In the genomic region with DNA sequence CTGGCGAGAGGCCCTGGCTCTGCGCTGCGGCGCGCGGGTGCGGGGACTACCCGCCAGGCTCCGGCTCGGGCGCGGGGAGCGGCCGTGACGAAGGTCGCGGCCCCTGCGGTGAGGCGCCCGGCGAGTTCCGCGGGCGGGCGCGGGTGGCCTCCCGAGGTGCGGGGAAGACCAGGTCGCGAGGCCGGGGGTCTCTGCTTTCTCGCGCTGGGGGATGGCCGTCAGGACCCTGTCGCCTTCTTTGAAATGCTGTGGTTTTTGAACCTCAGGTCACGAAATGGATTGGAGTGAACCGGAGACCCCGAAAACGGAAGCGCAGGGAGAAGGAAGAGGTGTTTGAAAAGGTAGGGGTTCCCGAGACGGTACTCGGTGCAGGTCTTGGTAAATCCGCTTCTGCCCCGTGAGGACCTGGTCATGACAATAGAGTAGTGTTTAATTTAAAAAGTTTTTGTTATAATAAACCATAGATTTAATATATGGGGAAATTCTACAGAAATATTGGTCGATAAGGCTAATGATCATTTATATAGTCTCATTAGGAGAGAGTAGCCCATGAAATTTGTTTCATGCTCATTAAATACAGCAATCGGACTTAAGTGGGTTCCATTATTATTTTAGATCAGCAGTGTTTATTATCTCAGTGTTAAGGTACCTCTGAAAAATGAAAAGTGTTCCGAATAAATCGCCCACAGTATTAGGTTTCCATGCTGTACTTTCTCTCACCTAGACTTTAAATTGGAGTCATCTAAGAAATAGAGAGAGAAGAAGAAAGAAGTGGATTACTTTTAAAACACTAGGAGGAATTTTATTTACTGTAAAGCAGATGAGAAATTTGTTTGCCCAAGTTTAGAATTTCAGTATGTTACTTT, we compare ENCODE assay signal across 9 cellular contexts.
A peak's percentile ranks its signal among the peaks of the same experiment; 100 is the strongest.
DNase-seq lines count a peak whose midpoint lies in the region; ATAC-seq, FAIRE-seq and TF ChIP-seq lines count a peak whose summit lies in the region.
"Had no signal": no experiment of that assay in that cellular context is flagged by ENCODE, and none has a peak within 500 bp of the region (broad histone marks: within the 10 kb centered on the region; RNA-seq: fewer than 3 reads in every experiment).

No MANE protein-coding gene starts in this region.

- no peak for TF ChIP-seq EP300 in HepG2 (IDR thresholded peaks at IDR 0.05; ENCODE audit: low read depth in 2 of 2, low read length in 2 of 2)
- no peak for TF ChIP-seq EP300 in HepG2 (CRISPR knock-in tag; IDR thresholded peaks at IDR 0.05; ENCODE audit: borderline replicate concordance)
- no peak for TF ChIP-seq EP300 in transverse colon (IDR thresholded peaks at IDR 0.05; ENCODE audit: low read depth)

- in situ Hi-C loops in astrocyte of the cerebellum (cut with HindIII; ENCODE audit: low sequenced_read_pairs), result no loop called here
- in situ Hi-C loops in HepG2 (cut with HindIII; ENCODE audit: extremely low pct_ligation_motif_present, low pct_unique_long_range_greater_than_20kb), result no loop called here
- in situ Hi-C loops in transverse colon (cut with MboI; ENCODE audit: low pct_ligation_motif_present in 1 of 4, low pct_unique_long_range_greater_than_20kb in 1 of 4, low sequenced_read_pairs in 3 of 4), result no loop called here

- DNase-seq in astrocyte of the cerebellum (ENCODE audit: low read depth) (no peak), HepG2 (ENCODE audit: low spot score) (no peak), transverse colon (no peak), NCI-H1694 (lab: John Stamatoyannopoulos, UW) (no peak), occipital lobe (lab: John Stamatoyannopoulos, UW) (no peak), NCI-H226 (no peak)

- no peak for FAIRE-seq in HepG2 (lab: Jason Lieb, UNC)
- FAIRE-seq: TTC549 had no signal

- intact Hi-C loops in HepG2 (cut with micrococcal nuclease; ENCODE audit: unreplicated experiment), result loop anchor here (5.0 to 10.0 kb wide), 3 partner anchors 33 to 221 kb away; no protein-coding TSS in a partner anchor
- intact Hi-C loops in transverse colon (cut with DNase I; ENCODE audit: low total_unique reads), result no loop called here

- peaks cover 54% of the 10 kb centered on the region for H3K4me1 ChIP-seq in HepG2 (ENCODE audit: insufficient read depth, low read length)
- H3K4me1 ChIP-seq in transverse colon, result peaks cover 0 to 49% (median 18%) of the 10 kb centered on the region in 4 donors

- H3K27ac ChIP-seq in HepG2 (ENCODE audit: extremely low read length, insufficient read depth, low read length) (peak overlapping the region; percentile 95), transverse colon (peak overlapping the region; percentile 94 to 99 (median 96))

- peak overlapping the region; percentile 97 for H3K9ac ChIP-seq in HepG2 (ENCODE audit: insufficient read depth, low read depth, low read length)

- TF ChIP-seq POLR2A in HepG2 (IDR thresholded peaks at IDR 0.05; ENCODE audit: insufficient read depth in 1 of 2, low read depth in 2 of 2, low read length in 2 of 2) (no peak), transverse colon (IDR thresholded peaks at IDR 0.05) (no peak)

- ATAC-seq in HG03196 (IDR thresholded peaks at IDR 0.05; ENCODE audit: unreplicated experiment) (peak; percentile 29), HepG2 (no peak)

- no peaks in the 10 kb centered on the region for H3K9me3 ChIP-seq in HepG2 (ENCODE audit: low read length)
- no peaks in the 10 kb centered on the region for H3K9me3 ChIP-seq in transverse colon

- peaks cover 0 to 8% of the 10 kb centered on the region in 2 experiments; a peak in 3 of 5 replicates for H3K36me3 ChIP-seq in HepG2 (replicated peaks in 1 of 2; ENCODE audit: control insufficient read depth in 1 of 2, insufficient read depth in 2 of 2, low read length in 2 of 2)
- no peaks in the 10 kb centered on the region for H3K36me3 ChIP-seq in transverse colon

- H3K4me3 ChIP-seq in GM12875 (ENCODE audit: low read depth, low read length) (peak overlapping the region; percentile 82), astrocyte of the cerebellum (ENCODE audit: low read depth, low read length) (peak overlapping the region; percentile 75), HepG2 (replicated peaks in 1 of 3; ENCODE audit: insufficient read depth in 1 of 3, low read depth in 2 of 3, low read length in 3 of 3) (peak overlapping the region; percentile 78 to 92 (median 83)), transverse colon (peak overlapping the region; percentile 74 to 84 (median 77))

- H2AFZ ChIP-seq in HepG2 (ENCODE audit: low read length), result no peak overlapping the region

- H3K4me2 ChIP-seq in HepG2 (ENCODE audit: low read depth, low read length), result peak overlapping the region; percentile 95

- TSS peak; percentile 43 for BruUV-seq in HepG2 (replicated peaks; lab: Mats Ljungman, UMichigan)

- CTCF ChIA-PET in HepG2 (lab: Yijun Ruan, JAX; ENCODE audit: low intra/inter-chr PET ratio, low total read pairs), result no interaction called here

- peaks cover 11% of the 10 kb centered on the region for H4K20me1 ChIP-seq in HepG2 (ENCODE audit: insufficient read depth, low read length)

- H3K79me2 ChIP-seq in HepG2 (ENCODE audit: insufficient read depth, low read length), result peaks cover 81% of the 10 kb centered on the region

- POLR2A ChIA-PET in HepG2 (lab: Yijun Ruan, JAX), result interaction anchor here (1.1 to 3.3 kb wide), 6 partner anchors 10 to 59 kb away, joined by 3 to 83 read pairs (median 14); no protein-coding TSS in a partner anchor

- under 1% methylated on average over 17 of the region's 49 CpGs for WGBS in HepG2 (ENCODE audit: low lambda C conversion rate)
- WGBS in transverse colon (ENCODE audit: low coverage in 1 of 2), 2 donors, result 6 to 27% methylated on average over 8 to 31 of the region's 49 CpGs

- no peak for TF ChIP-seq CTCF in GM12875 (IDR thresholded peaks at IDR 0.05; ENCODE audit: borderline replicate concordance, insufficient read depth, low read depth, low read length)
- no peak for TF ChIP-seq CTCF in astrocyte of the cerebellum (IDR thresholded peaks at IDR 0.05; ENCODE audit: low read depth, low read length, missing control alignments)
- TF ChIP-seq CTCF in HepG2 (CRISPR knock-in tag; IDR thresholded peaks at IDR 0.05), result no peak
- TF ChIP-seq CTCF in transverse colon (IDR thresholded peaks at IDR 0.05), result no peak

- peak; percentile 5; the same call in 1 of the 2 replicates for TF ChIP-seq RAD21 in HepG2 (CRISPR knock-in tag; IDR thresholded peaks at IDR 0.05)

- no peaks in the 10 kb centered on the region; a peak in 1 of 5 replicates for H3K27me3 ChIP-seq in HepG2 (ENCODE audit: control insufficient read depth in 1 of 2, insufficient read depth in 2 of 2, low read length in 2 of 2)
- no peaks in the 10 kb centered on the region for H3K27me3 ChIP-seq in transverse colon

TF ChIP-seq in HepG2, 621 proteins besides CTCF, POLR2A, EP300 and RAD21 (continues in another document):
- TF ChIP-seq TSC22D2 (CRISPR knock-in tag; IDR thresholded peaks at IDR 0.05; ENCODE audit: borderline replicate concordance) (no peak), MBNL3 (CRISPR knock-in tag; conservative IDR thresholded peaks at IDR 0.05) (no peak), KDM2A (CRISPR knock-in tag; IDR thresholded peaks at IDR 0.05; ENCODE audit: borderline replicate concordance, low read depth) (no peak), ZNF839 (CRISPR knock-in tag; IDR thresholded peaks at IDR 0.05; ENCODE audit: borderline replicate concordance) (no peak), SMARCE1 (IDR thresholded peaks at IDR 0.05; ENCODE audit: borderline replicate concordance) (no peak), TAF1 (CRISPR knock-in tag; IDR thresholded peaks at IDR 0.05) (peak; percentile 16; the same call in 1 of the 2 replicates), ZNF572 (CRISPR knock-in tag; IDR thresholded peaks at IDR 0.05) (no peak), ZFY (CRISPR knock-in tag; IDR thresholded peaks at IDR 0.05) (peak; percentile 16; the same call in 1 of the 2 replicates), ZSCAN12 (CRISPR knock-in tag; IDR thresholded peaks at IDR 0.05) (no peak), AGO2 (optimal IDR thresholded peaks at IDR 0.05; ENCODE audit: low read depth, low read length) (peak; percentile 94), KDM5A (IDR thresholded peaks at IDR 0.05; ENCODE audit: borderline replicate concordance, low read length) (peak; percentile 20; the same call in 1 of the 2 replicates), RBM22 (optimal IDR thresholded peaks at IDR 0.05; ENCODE audit: low read length) (peak; percentile 38)
- TF ChIP-seq, protein P1, sequence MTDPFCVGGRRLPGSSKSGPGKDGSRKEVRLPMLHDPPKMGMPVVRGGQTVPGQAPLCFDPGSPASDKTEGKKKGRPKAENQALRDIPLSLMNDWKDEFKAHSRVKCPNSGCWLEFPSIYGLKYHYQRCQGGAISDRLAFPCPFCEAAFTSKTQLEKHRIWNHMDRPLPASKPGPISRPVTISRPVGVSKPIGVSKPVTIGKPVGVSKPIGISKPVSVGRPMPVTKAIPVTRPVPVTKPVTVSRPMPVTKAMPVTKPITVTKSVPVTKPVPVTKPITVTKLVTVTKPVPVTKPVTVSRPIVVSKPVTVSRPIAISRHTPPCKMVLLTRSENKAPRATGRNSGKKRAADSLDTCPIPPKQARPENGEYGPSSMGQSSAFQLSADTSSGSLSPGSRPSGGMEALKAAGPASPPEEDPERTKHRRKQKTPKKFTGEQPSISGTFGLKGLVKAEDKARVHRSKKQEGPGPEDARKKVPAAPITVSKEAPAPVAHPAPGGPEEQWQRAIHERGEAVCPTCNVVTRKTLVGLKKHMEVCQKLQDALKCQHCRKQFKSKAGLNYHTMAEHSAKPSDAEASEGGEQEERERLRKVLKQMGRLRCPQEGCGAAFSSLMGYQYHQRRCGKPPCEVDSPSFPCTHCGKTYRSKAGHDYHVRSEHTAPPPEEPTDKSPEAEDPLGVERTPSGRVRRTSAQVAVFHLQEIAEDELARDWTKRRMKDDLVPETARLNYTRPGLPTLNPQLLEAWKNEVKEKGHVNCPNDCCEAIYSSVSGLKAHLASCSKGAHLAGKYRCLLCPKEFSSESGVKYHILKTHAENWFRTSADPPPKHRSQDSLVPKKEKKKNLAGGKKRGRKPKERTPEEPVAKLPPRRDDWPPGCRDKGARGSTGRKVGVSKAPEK (CRISPR knock-in tag; IDR thresholded peaks at IDR 0.05; ENCODE audit: borderline replicate concordance), result no peak
- TF ChIP-seq, protein P2, sequence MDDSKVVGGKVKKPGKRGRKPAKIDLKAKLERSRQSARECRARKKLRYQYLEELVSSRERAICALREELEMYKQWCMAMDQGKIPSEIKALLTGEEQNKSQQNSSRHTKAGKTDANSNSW (CRISPR knock-in tag; IDR thresholded peaks at IDR 0.05; ENCODE audit: borderline replicate concordance), result no peak
- TF ChIP-seq, protein P3, sequence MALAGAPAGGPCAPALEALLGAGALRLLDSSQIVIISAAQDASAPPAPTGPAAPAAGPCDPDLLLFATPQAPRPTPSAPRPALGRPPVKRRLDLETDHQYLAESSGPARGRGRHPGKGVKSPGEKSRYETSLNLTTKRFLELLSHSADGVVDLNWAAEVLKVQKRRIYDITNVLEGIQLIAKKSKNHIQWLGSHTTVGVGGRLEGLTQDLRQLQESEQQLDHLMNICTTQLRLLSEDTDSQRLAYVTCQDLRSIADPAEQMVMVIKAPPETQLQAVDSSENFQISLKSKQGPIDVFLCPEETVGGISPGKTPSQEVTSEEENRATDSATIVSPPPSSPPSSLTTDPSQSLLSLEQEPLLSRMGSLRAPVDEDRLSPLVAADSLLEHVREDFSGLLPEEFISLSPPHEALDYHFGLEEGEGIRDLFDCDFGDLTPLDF (CRISPR knock-in tag; IDR thresholded peaks at IDR 0.05), result no peak
